Comparison of ENCODE assay signal across 8 cellular contexts in genomic region chr1:221878134-221878533, GRCh38.
DNase-seq lines count a peak whose midpoint lies in the region; ATAC-seq and TF ChIP-seq lines count a peak whose summit lies in the region.
"Had no signal": no experiment of that assay in that cellular context is flagged by ENCODE, and none has a peak within 500 bp of the region (broad histone marks: within the 10 kb centered on the region; RNA-seq: fewer than 3 reads in every experiment).

No MANE protein-coding gene starts in this region.

- H3K27me3 Mint-ChIP-seq in activated T-cell treated with anti-CD3 and anti-CD28 coated beads, Interleukin-2, amount 50 U/mL, for 24 hours: peaks cover 12% of the 10 kb centered on the region

- H3K36me3 Mint-ChIP-seq in activated T-cell treated with anti-CD3 and anti-CD28 coated beads, Interleukin-2, amount 50 U/mL, for 24 hours (ENCODE audit: low read depth): no peaks in the 10 kb centered on the region

- peak; percentile 29 for DNase-seq in fibroblast of mammary gland (ENCODE audit: low read depth)
- DNase-seq in activated T-cell treated with anti-CD3 and anti-CD28 coated beads, Interleukin-2, amount 50 U/mL, for 24 hours: no peak
- no peak for DNase-seq in stimulated activated CD4-positive, alpha-beta T cell treated with anti-CD3 and anti-CD28 coated beads, Interleukin-4, amount 100 ng/mL, for 4 hours
- no peak for DNase-seq in mesenteric fat pad (ENCODE audit: low spot score)
- DNase-seq: islet precursor cell had no signal

- TF ChIP-seq CTCF in fibroblast of mammary gland (conservative IDR thresholded peaks at IDR 0.05; ENCODE audit: control insufficient read depth, insufficient read depth, low read depth, low read length): no peak

- H3K4me3 ChIP-seq in fibroblast of mammary gland (ENCODE audit: control insufficient read depth, low read depth, low read length): no peak overlapping the region

- peaks cover 19% of the 10 kb centered on the region for H3K4me1 Mint-ChIP-seq in activated T-cell treated with anti-CD3 and anti-CD28 coated beads, Interleukin-2, amount 50 U/mL, for 24 hours (ENCODE audit: low read depth)

- ATAC-seq in GM18870 (IDR thresholded peaks at IDR 0.05; ENCODE audit: unreplicated experiment): peak; percentile 93
- ATAC-seq in GM21723 (IDR thresholded peaks at IDR 0.05; ENCODE audit: unreplicated experiment): peak; percentile 90
- peak; percentile 86 for ATAC-seq in HG03442 (IDR thresholded peaks at IDR 0.05; ENCODE audit: unreplicated experiment)

- H3K27ac Mint-ChIP-seq in activated T-cell treated with anti-CD3 and anti-CD28 coated beads, Interleukin-2, amount 50 U/mL, for 24 hours: no peak overlapping the region

- no peak overlapping the region for H3K4me3 Mint-ChIP-seq in activated T-cell treated with anti-CD3 and anti-CD28 coated beads, Interleukin-2, amount 50 U/mL, for 24 hours

- no peaks in the 10 kb centered on the region for H3K9me3 Mint-ChIP-seq in activated T-cell treated with anti-CD3 and anti-CD28 coated beads, Interleukin-2, amount 50 U/mL, for 24 hours
